ENCODE assay signal across 26 cellular contexts in genomic region chr17:79549111-79549915, GRCh38.
DNase-seq lines count a peak whose midpoint lies in the region; ATAC-seq, FAIRE-seq and TF ChIP-seq lines count a peak whose summit lies in the region.
"Had no signal": no experiment of that assay in that cellular context is flagged by ENCODE, and none has a peak within 500 bp of the region (broad histone marks: within the 10 kb centered on the region; RNA-seq: fewer than 3 reads in every experiment).

No MANE protein-coding gene starts in this region.

- FAIRE-seq in HepG2 (lab: Jason Lieb, UNC): no peak
- FAIRE-seq: GM12892 had no signal

- H3K9me3 Mint-ChIP-seq in stimulated activated naive CD8-positive, alpha-beta T cell treated with anti-CD3 and anti-CD28 coated beads, Interleukin-15, amount 100 ng/mL, for 72 hours: peaks cover 0 to 8% of the 10 kb centered on the region in 2 donors
- peaks cover 22% of the 10 kb centered on the region for H3K9me3 Mint-ChIP-seq in WTC11

- H3K79me2 ChIP-seq in HepG2 (ENCODE audit: insufficient read depth, low read length): no peaks in the 10 kb centered on the region

- TF ChIP-seq POLR2A in HepG2 (IDR thresholded peaks at IDR 0.05; ENCODE audit: insufficient read depth in 1 of 2, low read depth in 2 of 2, low read length in 2 of 2): no peak

- peaks cover 18 to 58% of the 10 kb centered on the region in 2 experiments for H3K27me3 ChIP-seq in HepG2 (ENCODE audit: control insufficient read depth in 1 of 2, insufficient read depth in 2 of 2, low read length in 2 of 2)

- H3K27ac ChIP-seq in HepG2 (ENCODE audit: extremely low read length, insufficient read depth, low read length): no peak overlapping the region
- H3K27ac ChIP-seq: esophagus squamous epithelium, transverse colon had no signal

- in situ Hi-C loops in HepG2 (cut with HindIII; ENCODE audit: extremely low pct_ligation_motif_present, low pct_unique_long_range_greater_than_20kb): no loop called here

- no peak for ATAC-seq in stimulated activated naive CD8-positive, alpha-beta T cell treated with anti-CD3 and anti-CD28 coated beads, Interleukin-15, amount 100 ng/mL, for 72 hours
- no peak for ATAC-seq in stimulated activated naive CD8-positive, alpha-beta T cell treated with anti-CD3 and anti-CD28 coated beads, Interleukin-15, Interleukin-2, amounts not matched to agents 100 U/mL and 50 U/mL, for 24 hours
- ATAC-seq in WTC11 (peak; percentile 88), HG02885 (IDR thresholded peaks at IDR 0.05; ENCODE audit: poor library complexity, unreplicated experiment) (no peak), GM19467 (IDR thresholded peaks at IDR 0.05; ENCODE audit: unreplicated experiment) (no peak), HepG2 (no peak)
- ATAC-seq: sciatic nerve had no signal

- H4K20me1 ChIP-seq in HepG2 (ENCODE audit: insufficient read depth, low read length): no peaks in the 10 kb centered on the region; the same call in 1 of the 2 replicates

- CTCF ChIA-PET in WTC11 (lab: Charles Lee) (interaction anchor here (0.6 to 1.4 kb wide), 6 partner anchors 41 to 197 kb away, joined by 3 to 7 read pairs (median 5); no protein-coding TSS in a partner anchor), HepG2 (lab: Yijun Ruan, JAX; ENCODE audit: low intra/inter-chr PET ratio, low total read pairs) (no interaction called here)

- 10% methylated on average over 9 of the region's 10 CpGs for WGBS in HepG2 (ENCODE audit: low lambda C conversion rate)

- no peaks in the 10 kb centered on the region for H3K4me1 Mint-ChIP-seq in stimulated activated naive CD8-positive, alpha-beta T cell treated with anti-CD3 and anti-CD28 coated beads, Interleukin-15, amount 100 ng/mL, for 72 hours
- peaks cover 12% of the 10 kb centered on the region for H3K4me1 Mint-ChIP-seq in WTC11

- intact Hi-C loops in HepG2 (cut with micrococcal nuclease; ENCODE audit: unreplicated experiment): no loop called here

- H3K4me2 ChIP-seq in HepG2 (ENCODE audit: low read depth, low read length): no peak overlapping the region

- peak overlapping the region; percentile 20 to 84 for H3K27ac Mint-ChIP-seq in stimulated activated naive CD8-positive, alpha-beta T cell treated with anti-CD3 and anti-CD28 coated beads, Interleukin-15, amount 100 ng/mL, for 72 hours
- H3K27ac Mint-ChIP-seq in WTC11: no peak overlapping the region; the same call in 1 of the 2 replicates
- H3K27ac Mint-ChIP-seq: HFFc6 had no signal

- POLR2A ChIA-PET in WTC11 (lab: Charles Lee): no interaction called here
- POLR2A ChIA-PET in HepG2 (lab: Yijun Ruan, JAX): no interaction called here

- TF ChIP-seq CTCF in WTC11 (IDR thresholded peaks at IDR 0.05) (no peak), HepG2 (CRISPR knock-in tag; IDR thresholded peaks at IDR 0.05) (no peak)

- no peak for DNase-seq in stimulated activated naive CD8-positive, alpha-beta T cell treated with anti-CD3 and anti-CD28 coated beads, Interleukin-15, amount 100 ng/mL, for 72 hours
- DNase-seq in stimulated activated naive CD8-positive, alpha-beta T cell treated with anti-CD3 and anti-CD28 coated beads, Interleukin-15, Interleukin-2, amounts not matched to agents 100 U/mL and 50 U/mL, for 24 hours: no peak
- DNase-seq in WTC11 (ENCODE audit: low spot score): peak; percentile 55
- peak; percentile 89 for DNase-seq in left kidney (ENCODE audit: low read depth, low spot score)
- no peak for DNase-seq in HepG2 (ENCODE audit: low spot score)
- no peak for DNase-seq in stimulated activated CD8-positive, alpha-beta memory T cell treated with anti-CD3 and anti-CD28 coated beads, Interleukin-4, amount 100 ng/mL, for 48 hours
- DNase-seq: activated CD4-positive, alpha-beta T cell treated with anti-CD3 and anti-CD28 coated beads, Interleukin-2, amount 50 U/mL, for 4 hours; activated naive CD4-positive, alpha-beta T cell; activated T-cell treated with anti-CD3 and anti-CD28 coated beads for 4 hours; amniotic stem cell; central memory CD4-positive, alpha-beta T cell; effector CD8-positive, alpha-beta T cell; esophagus squamous epithelium; HFFc6; immature natural killer cell; KBM-7; NCI-H187 treated with DMSO at 0.1 percent for 48 hours; occipital lobe; Right ventricle myocardium superior; stimulated activated naive CD4-positive, alpha-beta T cell treated with Interleukin-2 at 50 U/mL for 16 hours; T-helper 1 cell; transverse colon had no signal

- TF ChIP-seq EP300 in HepG2 (IDR thresholded peaks at IDR 0.05; ENCODE audit: low read depth in 2 of 2, low read length in 2 of 2) (no peak), HepG2 (CRISPR knock-in tag; IDR thresholded peaks at IDR 0.05; ENCODE audit: borderline replicate concordance) (no peak)

- no peak overlapping the region for H3K4me3 Mint-ChIP-seq in stimulated activated naive CD8-positive, alpha-beta T cell treated with anti-CD3 and anti-CD28 coated beads, Interleukin-15, amount 100 ng/mL, for 72 hours
- H3K4me3 Mint-ChIP-seq in WTC11: no peak overlapping the region
- H3K4me3 Mint-ChIP-seq: HFFc6, immature natural killer cell had no signal

- no peak overlapping the region for H3K9ac ChIP-seq in HepG2 (ENCODE audit: insufficient read depth, low read depth, low read length)

- H3K36me3 ChIP-seq in HepG2 (replicated peaks in 1 of 2; ENCODE audit: control insufficient read depth in 1 of 2, insufficient read depth in 2 of 2, low read length in 2 of 2): no peaks in the 10 kb centered on the region
- H3K36me3 ChIP-seq: esophagus squamous epithelium, transverse colon had no signal

- no peak overlapping the region for H2AFZ ChIP-seq in HepG2 (ENCODE audit: low read length)

- BruUV-seq in HepG2 (replicated peaks; lab: Mats Ljungman, UMichigan): no TSS peak

- H3K4me1 ChIP-seq in HepG2 (ENCODE audit: insufficient read depth, low read length): no peaks in the 10 kb centered on the region
- H3K4me1 ChIP-seq: esophagus squamous epithelium, transverse colon had no signal

- TF ChIP-seq RAD21 in HepG2 (CRISPR knock-in tag; IDR thresholded peaks at IDR 0.05): no peak

- peaks cover 14% of the 10 kb centered on the region for H3K27me3 Mint-ChIP-seq in stimulated activated naive CD8-positive, alpha-beta T cell treated with anti-CD3 and anti-CD28 coated beads, Interleukin-15, amount 100 ng/mL, for 72 hours
- no peaks in the 10 kb centered on the region for H3K27me3 Mint-ChIP-seq in WTC11 (ENCODE audit: low read depth)

- peaks cover 3% of the 10 kb centered on the region; the same call in 1 of the 2 replicates for H3K36me3 Mint-ChIP-seq in WTC11

- peaks cover 10% of the 10 kb centered on the region; the same call in 1 of the 2 replicates for H3K9me3 ChIP-seq in HepG2 (ENCODE audit: low read length)
- H3K9me3 ChIP-seq: esophagus squamous epithelium had no signal

- no peak overlapping the region for H3K4me3 ChIP-seq in HepG2 (replicated peaks in 1 of 3; ENCODE audit: insufficient read depth in 1 of 3, low read depth in 2 of 3, low read length in 3 of 3)
- H3K4me3 ChIP-seq: esophagus squamous epithelium, transverse colon had no signal

TF ChIP-seq in WTC11, 78 proteins besides CTCF, POLR2A, EP300 and RAD21:
- TF ChIP-seq ZNF423 (CRISPR knock-in tag; IDR thresholded peaks at IDR 0.05) (peak; percentile 97), IRF2 (CRISPR knock-in tag; IDR thresholded peaks at IDR 0.05; ENCODE audit: borderline replicate concordance, low read depth) (no peak)

TF ChIP-seq in HepG2, 621 proteins besides CTCF, POLR2A, EP300 and RAD21:
- TF ChIP-seq SCMH1 (CRISPR knock-in tag; IDR thresholded peaks at IDR 0.05; ENCODE audit: borderline replicate concordance) (no peak), ELF4 (CRISPR knock-in tag; IDR thresholded peaks at IDR 0.05; ENCODE audit: borderline replicate concordance) (no peak), TFAP4 (IDR thresholded peaks at IDR 0.05; ENCODE audit: borderline replicate concordance, low read depth) (no peak), ZNF543 (CRISPR knock-in tag; IDR thresholded peaks at IDR 0.05) (no peak), RXRA (CRISPR knock-in tag; IDR thresholded peaks at IDR 0.05) (no peak), BRD4 (CRISPR knock-in tag; IDR thresholded peaks at IDR 0.05) (no peak), ZBTB14 (CRISPR knock-in tag; IDR thresholded peaks at IDR 0.05) (no peak), ZNF274 (CRISPR knock-in tag; IDR thresholded peaks at IDR 0.05) (no peak), HNRNPH1 (optimal IDR thresholded peaks at IDR 0.05; ENCODE audit: low read depth, low read length) (no peak)

Comparison
In these comparisons a context has a peak if more than half of its experiments do, and no peak if none do; other contexts are left out.
1. DNase-seq: peak in WTC11 (single experiment) and left kidney (single experiment); none in stimulated activated naive CD8-positive, alpha-beta T cell treated with anti-CD3 and anti-CD28 coated beads, Interleukin-15, amount 100 ng/mL, for 72 hours (0 of 2), stimulated activated naive CD8-positive, alpha-beta T cell treated with anti-CD3 and anti-CD28 coated beads, Interleukin-15, Interleukin-2, amounts not matched to agents 100 U/mL and 50 U/mL, for 24 hours (single experiment), HepG2 (single experiment) and stimulated activated CD8-positive, alpha-beta memory T cell treated with anti-CD3 and anti-CD28 coated beads, Interleukin-4, amount 100 ng/mL, for 48 hours (single experiment).